8 cellular contexts compared by ENCODE assay signal in the genomic region with DNA sequence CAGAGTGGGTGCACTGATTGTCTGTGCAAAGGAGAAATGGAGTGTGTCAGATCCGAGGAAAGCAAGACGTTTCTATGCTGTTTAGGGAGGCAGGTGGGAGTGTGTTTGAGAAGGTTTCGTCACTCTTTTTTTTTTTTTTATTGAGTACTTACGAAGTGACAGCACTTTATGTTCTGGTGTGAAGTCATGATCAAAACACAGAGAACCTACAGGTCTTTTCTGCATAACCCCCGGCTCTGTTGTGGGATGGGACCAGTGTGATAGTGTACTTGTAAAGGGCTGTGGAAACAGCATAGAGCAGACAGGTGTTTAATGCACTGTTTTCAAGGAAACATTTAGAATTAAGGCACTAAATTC. TPM values are rescaled to one million over a fixed set of nuclear protein-coding genes. Genes with fewer than 3 reads are reported as not detected.
A peak's percentile ranks its signal among the peaks of the same experiment; 100 is the strongest.
DNase-seq lines count a peak whose midpoint lies in the region; ATAC-seq and TF ChIP-seq lines count a peak whose summit lies in the region.

No MANE protein-coding gene starts in this region.

- peak overlapping the region; percentile 37 for H2BK5ac ChIP-seq in IMR-90 (ENCODE audit: low read depth, low read length, poor library complexity, severe bottlenecking)

- no peak overlapping the region for H2AK5ac ChIP-seq in IMR-90 (ENCODE audit: low read depth, low read length)

- peak overlapping the region; percentile 97 to 100 (median 99) for H3K27ac Mint-ChIP-seq in CD4-positive, alpha-beta memory T cell

- H3K4me1 Mint-ChIP-seq in CD4-positive, alpha-beta memory T cell = peaks cover 16 to 36% (median 28%) of the 10 kb centered on the region in 4 donors

- no peaks in the 10 kb centered on the region for H3K9me1 ChIP-seq in IMR-90 (ENCODE audit: insufficient read depth, low read length)

- dilution Hi-C loops in IMR-90 (cut with HindIII; ENCODE audit: low sequenced_read_pairs, unreplicated experiment) = no loop called here

- H4K91ac ChIP-seq in IMR-90 (ENCODE audit: insufficient read depth, low read depth, low read length) = peak overlapping the region; percentile 53

- peak overlapping the region; percentile 2 for H2AK9ac ChIP-seq in IMR-90 (replicated peaks; ENCODE audit: low read depth, low read length, poor library complexity)

- no peak for TF ChIP-seq CTCF in IMR-90 (conservative IDR thresholded peaks at IDR 0.05; ENCODE audit: low read depth, low read length)
- TF ChIP-seq CTCF in breast epithelium (IDR thresholded peaks at IDR 0.05) = no peak
- no peak for TF ChIP-seq CTCF in lower lobe of right lung (IDR thresholded peaks at IDR 0.05)
- TF ChIP-seq CTCF in uterus (IDR thresholded peaks at IDR 0.05) = no peak

- no peaks in the 10 kb centered on the region for H3K9me3 Mint-ChIP-seq in CD4-positive, alpha-beta memory T cell

- peak overlapping the region; percentile 82 for H3K4me2 ChIP-seq in IMR-90 (ENCODE audit: low read depth, low read length)

- in situ Hi-C loops in IMR-90 (cut with MboI; ENCODE audit: low sequenced_read_pairs) = loop anchor here (25.0 kb wide), 2 partner anchors 907 to 1182 kb away; partner anchors contain the start of gene DUSP10

- no peak overlapping the region for H3K18ac ChIP-seq in IMR-90 (ENCODE audit: low read depth, low read length)

- H3K9ac ChIP-seq in IMR-90 (ENCODE audit: low read depth, low read length) = peak overlapping the region; percentile 90

- peak overlapping the region; percentile 94 to 100 for H3K4me3 ChIP-seq in CD4-positive, alpha-beta memory T cell (ENCODE audit: low read length in 2 of 2)
- peak overlapping the region; percentile 80 for H3K4me3 ChIP-seq in IMR-90 (ENCODE audit: insufficient read depth, low read depth, low read length)
- H3K4me3 ChIP-seq in breast epithelium = peak overlapping the region; percentile 65 to 90 (median 86)
- peak overlapping the region; percentile 86 for H3K4me3 ChIP-seq in lower lobe of right lung
- peak overlapping the region; percentile 74 to 89 for H3K4me3 ChIP-seq in uterus

- no TSS peak for BruUV-seq in IMR-90 (replicated peaks; lab: Mats Ljungman, UMichigan)

- H3K27ac ChIP-seq in CD4-positive, alpha-beta memory T cell (ENCODE audit: low read depth, low read length) = peak overlapping the region; percentile 98
- H3K27ac ChIP-seq in IMR-90 (ENCODE audit: insufficient read depth, low read length) (peak overlapping the region; percentile 80), breast epithelium (peak overlapping the region; percentile 95 to 98), lower lobe of right lung (peak overlapping the region; percentile 99), uterus (peak overlapping the region; percentile 85 to 90)

- POLR2A ChIA-PET in CD4-positive, alpha-beta memory T cell (lab: Charles Lee; ENCODE audit: partially characterized antibody) = interaction anchor here (0.8 to 3.5 kb wide), 11 partner anchors 9 to 179 kb away, joined by 3 to 76 read pairs (median 17); partner anchors contain the start of genes AIDA, BROX, MIA3 and TAF1A
- POLR2A ChIA-PET in IMR-90 (lab: Charles Lee; ENCODE audit: unreplicated experiment) = interaction anchor here (0.5 kb wide), 1 partner anchor 183 kb away, joined by 7 read pairs; no protein-coding TSS in a partner anchor

- peak overlapping the region; percentile 83 for H3K14ac ChIP-seq in IMR-90 (replicated peaks; ENCODE audit: low read depth, low read length)

- peak overlapping the region; percentile 92 to 96 for H4K8ac ChIP-seq in IMR-90 (ENCODE audit: low read depth in 2 of 2, low read length in 2 of 2)

- no peak overlapping the region for H2BK15ac ChIP-seq in IMR-90 (ENCODE audit: low read depth, low read length)

- TF ChIP-seq POLR2A in IMR-90 (IDR thresholded peaks at IDR 0.05; ENCODE audit: low read depth, low read length) = no peak
- TF ChIP-seq POLR2A in breast epithelium (IDR thresholded peaks at IDR 0.05) = no peak
- no peak for TF ChIP-seq POLR2A in uterus (IDR thresholded peaks at IDR 0.05)

- H3K9me3 ChIP-seq in CD4-positive, alpha-beta memory T cell (ENCODE audit: control insufficient read depth in 1 of 2, low read length in 2 of 2) = no peaks in the 10 kb centered on the region
- H3K9me3 ChIP-seq in IMR-90 (ENCODE audit: control insufficient read depth, insufficient read depth, low read length) (no peaks in the 10 kb centered on the region), breast epithelium (no peaks in the 10 kb centered on the region), lower lobe of right lung (no peaks in the 10 kb centered on the region), uterus (no peaks in the 10 kb centered on the region)

- no peaks in the 10 kb centered on the region for H4K20me1 ChIP-seq in IMR-90 (ENCODE audit: insufficient read depth, low read length)

- H3K56ac ChIP-seq in IMR-90 (ENCODE audit: extremely low read depth, insufficient read depth, low read length) = peak overlapping the region; percentile 85

- H3K79me1 ChIP-seq in IMR-90 (ENCODE audit: low read depth in 1 of 2, low read length in 2 of 2) = peaks cover 15 to 16% of the 10 kb centered on the region in 2 experiments

- peaks cover 15 to 37% of the 10 kb centered on the region in 2 donors for H3K36me3 Mint-ChIP-seq in CD4-positive, alpha-beta memory T cell

- intact Hi-C loops in CD4-positive, alpha-beta memory T cell (cut with micrococcal nuclease) = loop anchor here (1.0 to 5.0 kb wide), 7 partner anchors 10 to 1207 kb away; partner anchors contain the start of genes AIDA, BROX, DUSP10 and TAF1A
- intact Hi-C loops in IMR-90 (cut with micrococcal nuclease) (loop anchor here (2.0 kb wide), 1 partner anchor 66 kb away; no protein-coding TSS in a partner anchor), breast epithelium (cut with DNase I; ENCODE audit: low total_unique reads) (no loop called here), lower lobe of right lung (cut with DNase I) (no loop called here), uterus (cut with DNase I; ENCODE audit: low total_unique reads) (no loop called here)

- peaks cover 32% of the 10 kb centered on the region for H3K4me1 ChIP-seq in CD4-positive, alpha-beta memory T cell (ENCODE audit: insufficient read depth, low read length)
- H3K4me1 ChIP-seq in IMR-90 (ENCODE audit: control insufficient read depth, insufficient read depth, low read length) (0 out of 2 replicates have a peak, but pooled peaks cover 1% of the 10 kb centered on the region), breast epithelium (no peaks in the 10 kb centered on the region), lower lobe of right lung (peaks cover 16% of the 10 kb centered on the region), uterus (peaks cover 0 to 10% of the 10 kb centered on the region in 2 donors)

- WGBS in IMR-90 (ENCODE audit: extremely low coverage in 2 of 2, insufficient read length in 1 of 2), 2 experiments = 0% methylated on average over 2 of the region's 5 CpGs; no CpG with 5 or more reads in 1 of the 2 experiments

- ATAC-seq in IMR-90 (ENCODE audit: low read depth) (no peak), lower lobe of right lung (no peak)

- no peak overlapping the region; the same call in 1 of the 2 replicates for H2BK120ac ChIP-seq in IMR-90 (ENCODE audit: low read depth, low read length)

- TF ChIP-seq RAD21 in IMR-90 (IDR thresholded peaks at IDR 0.05; ENCODE audit: low read length) = no peak

- H2BK20ac ChIP-seq in IMR-90 (ENCODE audit: low read depth, low read length) = no peak overlapping the region

- H3K23ac ChIP-seq in IMR-90 (ENCODE audit: low read depth, low read length) = peak overlapping the region; percentile 61

- H3K4ac ChIP-seq in IMR-90 (ENCODE audit: low read depth, low read length) = peak overlapping the region; percentile 75

- H2AFZ ChIP-seq in IMR-90 (replicated peaks; ENCODE audit: low read length, poor library complexity) = peak overlapping the region; percentile 97

- H3K4me3 Mint-ChIP-seq in CD4-positive, alpha-beta memory T cell = peak overlapping the region; percentile 90 to 100 (median 100)

- peaks cover 4% of the 10 kb centered on the region for H3K36me3 ChIP-seq in CD4-positive, alpha-beta memory T cell (ENCODE audit: insufficient read depth, low read length)
- H3K36me3 ChIP-seq in IMR-90 (ENCODE audit: control insufficient read depth, insufficient read depth, low read length) = peaks cover under 1% of the 10 kb centered on the region
- no peaks in the 10 kb centered on the region for H3K36me3 ChIP-seq in breast epithelium
- peaks cover 37% of the 10 kb centered on the region for H3K36me3 ChIP-seq in lower lobe of right lung
- H3K36me3 ChIP-seq in uterus = no peaks in the 10 kb centered on the region

- no peaks in the 10 kb centered on the region for H3K27me3 Mint-ChIP-seq in CD4-positive, alpha-beta memory T cell

- peak overlapping the region; percentile 76 for H4K5ac ChIP-seq in IMR-90 (ENCODE audit: low read depth, low read length)

- DNase-seq in CD4-positive, alpha-beta memory T cell = peak in 1 of 5 donors; percentile 79
- DNase-seq in IMR-90 (no peak), breast epithelium (ENCODE audit: low spot score in 2 of 2) (no peak), lower lobe of right lung (no peak), uterus (no peak), NCI-H187 treated with DMSO at 0.1 percent for 48 hours (lab: John Stamatoyannopoulos, UW) (no peak), DMS153 treated with DMSO at 0.1 percent for 48 hours (lab: John Stamatoyannopoulos, UW; ENCODE audit: unreplicated experiment) (no peak), DMS153 (lab: John Stamatoyannopoulos, UW) (no peak)

- H3K27me3 ChIP-seq in CD4-positive, alpha-beta memory T cell (ENCODE audit: insufficient read depth, low read length) = no peaks in the 10 kb centered on the region
- H3K27me3 ChIP-seq in IMR-90 (ENCODE audit: control insufficient read depth, insufficient read depth, low read length) (no peaks in the 10 kb centered on the region), breast epithelium (no peaks in the 10 kb centered on the region), lower lobe of right lung (ENCODE audit: low read depth) (no peaks in the 10 kb centered on the region), uterus (no peaks in the 10 kb centered on the region)

- CTCF ChIA-PET in CD4-positive, alpha-beta memory T cell (lab: Charles Lee; ENCODE audit: partially characterized antibody) = interaction anchor here (0.6 to 2.8 kb wide), 6 partner anchors 9 to 180 kb away, joined by 4 to 18 read pairs (median 8); no protein-coding TSS in a partner anchor
- CTCF ChIA-PET in IMR-90 (lab: Yijun Ruan, JAX) = no interaction called here

RNA-seq across cellular contexts. Expression of gene MIA3, which starts 26.7 kb away (rescaled TPM):
- total RNA-seq in CD4-positive, alpha-beta memory T cell = 100 to 1,000 TPM; 120 to 124 TPM
- polyA plus RNA-seq in CD4-positive, alpha-beta memory T cell = 10 to 100 TPM; 42.0 to 74.3 TPM
- 35.0 and 43.3 TPM in 2 replicates for total RNA-seq in IMR-90 (2012; rRNA removed)
- 45.4 and 54.2 TPM in 2 replicates for polyA plus RNA-seq in IMR-90 (2012; rRNA removed)
- 42.5 and 46.9 TPM in 2 replicates for polyA plus RNA-seq in IMR-90 (2012; cell fraction: cytosol; rRNA removed)
- polyA plus RNA-seq in IMR-90 (2012; cell fraction: nucleus; rRNA removed; ENCODE audit: low replicate concordance) = 169 and 205 TPM in 2 replicates
- 100 to 1,000 TPM in 1 of 3 donors, 10 to 100 TPM in 2; 54.4 to 101 (median 55.7) TPM for total RNA-seq in breast epithelium
- total RNA-seq in lower lobe of right lung = 66.0 TPM
- total RNA-seq in uterus = 10 to 100 TPM; 27.4 to 82.3 (median 55.7) TPM

RNA-seq across cellular contexts. Expression of gene TAF1A, which starts 54.9 kb away (rescaled TPM):
- total RNA-seq in CD4-positive, alpha-beta memory T cell = 10 to 100 TPM; 16.4 to 17.8 TPM
- polyA plus RNA-seq in CD4-positive, alpha-beta memory T cell = 1 to 10 TPM; 3.1 to 5.7 TPM
- total RNA-seq in IMR-90 (2012; rRNA removed) = 5.4 and 10.0 TPM in 2 replicates
- polyA plus RNA-seq in IMR-90 (2012; rRNA removed) = 2.4 and 3.8 TPM in 2 replicates
- 0.41 and 1.2 TPM in 2 replicates for polyA plus RNA-seq in IMR-90 (2012; cell fraction: cytosol; rRNA removed)
- polyA plus RNA-seq in IMR-90 (2012; cell fraction: nucleus; rRNA removed; ENCODE audit: low replicate concordance) = 0.76 and 7.2 TPM in 2 replicates
- 10 to 100 TPM in 1 of 3 donors, 1 to 10 TPM in 2; 3.2 to 10.7 (median 6.9) TPM for total RNA-seq in breast epithelium
- total RNA-seq in lower lobe of right lung = 9.7 TPM
- total RNA-seq in uterus = 10 to 100 TPM in 1 of 4 donors, 1 to 10 TPM in 3; 2.0 to 30.1 (median 5.6) TPM

Comparison
In these comparisons a context has a peak if more than half of its experiments do, and no peak if none do; other contexts are left out.
1. intact Hi-C loops: an anchor here in CD4-positive, alpha-beta memory T cell (1.0 to 5.0 kb wide) and IMR-90 (2.0 kb wide); none called in breast epithelium, lower lobe of right lung and uterus.